In genomic region chr2:1614564-1614963, GRCh38 we compare ENCODE assay signal across 18 cellular contexts.
A peak's percentile ranks its signal among the peaks of the same experiment; 100 is the strongest.
DNase-seq lines count a peak whose midpoint lies in the region; ATAC-seq and TF ChIP-seq lines count a peak whose summit lies in the region.
"Had no signal": no experiment of that assay in that cellular context is flagged by ENCODE, and none has a peak within 500 bp of the region (broad histone marks: within the 10 kb centered on the region; RNA-seq: fewer than 3 reads in every experiment).

No MANE protein-coding gene starts in this region.

- peak overlapping the region; percentile 10 for H3K4me2 ChIP-seq in SU-DHL-6 (ENCODE audit: low read depth, low read length, poor library complexity, severe bottlenecking)
- H3K4me2 ChIP-seq in smooth muscle cell = no peak overlapping the region

- H2AFZ ChIP-seq in SU-DHL-6 (ENCODE audit: low read depth, low read length, severe bottlenecking) (no peak overlapping the region), smooth muscle cell (ENCODE audit: low read depth) (no peak overlapping the region)

- intact Hi-C loops in left ventricle myocardium inferior (cut with micrococcal nuclease) (no loop called here), Right ventricle myocardium superior (cut with DNase I) (no loop called here)

- H3K9me3 ChIP-seq in left ventricle myocardium inferior (replicated peaks) (no peaks in the 10 kb centered on the region), SU-DHL-6 (ENCODE audit: insufficient read depth, low read length) (no peaks in the 10 kb centered on the region), HAP-1 (no peaks in the 10 kb centered on the region), smooth muscle cell (replicated peaks; ENCODE audit: low read depth) (no peaks in the 10 kb centered on the region)
- H3K9me3 ChIP-seq: ascending aorta, thoracic aorta had no signal

- H3K9ac ChIP-seq in SU-DHL-6 (ENCODE audit: low read length) = no peak overlapping the region
- H3K9ac ChIP-seq in smooth muscle cell (ENCODE audit: low read depth) = no peak overlapping the region

- H3K4me3 Mint-ChIP-seq in stimulated activated naive CD8-positive, alpha-beta T cell treated with anti-CD3 and anti-CD28 coated beads, Interleukin-15, Interleukin-2, amounts not matched to agents 100 ng/mL and 50 ng/mL, for 24 hours = peak overlapping the region; percentile 0
- H3K4me3 Mint-ChIP-seq: activated T-helper 17 cell treated with anti-CD3 and anti-CD28 coated beads, Interleukin-2, amount 50 U/mL, for 72 hours; T-helper 1 cell treated with Interleukin-12 subunit alpha and Interleukin-12 subunit beta and Interleukin-4 antibody, amounts not matched to agents 30 μg/mL and 1 μg/mL, for 36 hours had no signal

- H3K27ac Mint-ChIP-seq in stimulated activated naive CD8-positive, alpha-beta T cell treated with anti-CD3 and anti-CD28 coated beads, Interleukin-15, Interleukin-2, amounts not matched to agents 100 ng/mL and 50 ng/mL, for 24 hours = no peak overlapping the region
- H3K27ac Mint-ChIP-seq: activated T-helper 17 cell treated with anti-CD3 and anti-CD28 coated beads, Interleukin-2, amount 50 U/mL, for 72 hours; T-helper 1 cell treated with Interleukin-12 subunit alpha and Interleukin-12 subunit beta and Interleukin-4 antibody, amounts not matched to agents 30 μg/mL and 1 μg/mL, for 36 hours had no signal

- H3K9me3 Mint-ChIP-seq in stimulated activated naive CD8-positive, alpha-beta T cell treated with anti-CD3 and anti-CD28 coated beads, Interleukin-15, Interleukin-2, amounts not matched to agents 100 ng/mL and 50 ng/mL, for 24 hours = no peaks in the 10 kb centered on the region
- H3K9me3 Mint-ChIP-seq: T-helper 1 cell treated with Interleukin-12 subunit alpha and Interleukin-12 subunit beta and Interleukin-4 antibody, amounts not matched to agents 30 μg/mL and 1 μg/mL, for 36 hours had no signal

- no peak for DNase-seq in left ventricle myocardium inferior
- DNase-seq in Right ventricle myocardium superior = no peak
- DNase-seq in HAP-1 (ENCODE audit: low spot score in 2 of 2) = no peak
- DNase-seq in smooth muscle cell (lab: John Stamatoyannopoulos, UW; ENCODE audit: unreplicated experiment) = no peak
- DNase-seq in D341Med (ENCODE audit: low spot score) = no peak
- DNase-seq: dorsolateral prefrontal cortex, NCI-H1092 treated with DMSO at 0.1 percent for 48 hours, NCI-H2227 treated with DMSO at 0.1 percent for 48 hours had no signal

- in situ Hi-C loops in HAP-1 (cut with MboI; ENCODE audit: low sequenced_read_pairs) = no loop called here

- TF ChIP-seq CTCF in left ventricle myocardium inferior (IDR thresholded peaks at IDR 0.05; ENCODE audit: borderline replicate concordance) (no peak), SU-DHL-6 (IDR thresholded peaks at IDR 0.05; ENCODE audit: insufficient read depth, low read length, poor library complexity, severe bottlenecking) (no peak), smooth muscle cell (IDR thresholded peaks at IDR 0.05; ENCODE audit: borderline replicate concordance, insufficient read depth, poor library complexity, severe bottlenecking) (no peak)

- H4K20me1 ChIP-seq in SU-DHL-6 (ENCODE audit: low read depth, low read length) = no peaks in the 10 kb centered on the region
- no peaks in the 10 kb centered on the region for H4K20me1 ChIP-seq in smooth muscle cell (ENCODE audit: low read depth)

- H3F3A ChIP-seq in SU-DHL-6 (ENCODE audit: insufficient read depth) = no peaks in the 10 kb centered on the region
- no peaks in the 10 kb centered on the region for H3F3A ChIP-seq in smooth muscle cell (ENCODE audit: low read depth)

- H3K79me2 ChIP-seq in SU-DHL-6 (ENCODE audit: insufficient read depth, low read length) = no peaks in the 10 kb centered on the region
- H3K79me2 ChIP-seq in smooth muscle cell (ENCODE audit: low read depth) = no peaks in the 10 kb centered on the region

- no peaks in the 10 kb centered on the region for H3K9me2 ChIP-seq in SU-DHL-6 (replicated peaks; ENCODE audit: insufficient read depth, low read length)

- peak overlapping the region; percentile 73 for H3K27ac ChIP-seq in left ventricle myocardium inferior (replicated peaks)
- H3K27ac ChIP-seq in SU-DHL-6 (ENCODE audit: low read depth, low read length) = no peak overlapping the region
- H3K27ac ChIP-seq in smooth muscle cell (ENCODE audit: low read depth) = no peak overlapping the region
- H3K27ac ChIP-seq: ascending aorta, dorsolateral prefrontal cortex, skin epidermis, thoracic aorta had no signal

- H3K27me3 ChIP-seq in left ventricle myocardium inferior (ENCODE audit: low read depth) (no peaks in the 10 kb centered on the region), SU-DHL-6 (ENCODE audit: low read length) (no peaks in the 10 kb centered on the region), HAP-1 (ENCODE audit: low read depth) (no peaks in the 10 kb centered on the region), smooth muscle cell (ENCODE audit: low read depth) (no peaks in the 10 kb centered on the region)
- H3K27me3 ChIP-seq: ascending aorta had no signal

- H3K36me3 Mint-ChIP-seq in stimulated activated naive CD8-positive, alpha-beta T cell treated with anti-CD3 and anti-CD28 coated beads, Interleukin-15, Interleukin-2, amounts not matched to agents 100 ng/mL and 50 ng/mL, for 24 hours (ENCODE audit: low read depth) = no peaks in the 10 kb centered on the region

- peaks cover 14% of the 10 kb centered on the region for H3K4me1 Mint-ChIP-seq in stimulated activated naive CD8-positive, alpha-beta T cell treated with anti-CD3 and anti-CD28 coated beads, Interleukin-15, Interleukin-2, amounts not matched to agents 100 ng/mL and 50 ng/mL, for 24 hours (ENCODE audit: low read depth)
- H3K4me1 Mint-ChIP-seq: activated T-helper 17 cell treated with anti-CD3 and anti-CD28 coated beads, Interleukin-2, amount 50 U/mL, for 72 hours had no signal

- peaks cover 5% of the 10 kb centered on the region for H3K27me3 Mint-ChIP-seq in stimulated activated naive CD8-positive, alpha-beta T cell treated with anti-CD3 and anti-CD28 coated beads, Interleukin-15, Interleukin-2, amounts not matched to agents 100 ng/mL and 50 ng/mL, for 24 hours

- H3K36me3 ChIP-seq in left ventricle myocardium inferior = no peaks in the 10 kb centered on the region
- no peaks in the 10 kb centered on the region for H3K36me3 ChIP-seq in SU-DHL-6 (ENCODE audit: low read length)
- no peaks in the 10 kb centered on the region for H3K36me3 ChIP-seq in HAP-1 (replicated peaks)
- H3K36me3 ChIP-seq in smooth muscle cell (ENCODE audit: low read depth) = no peaks in the 10 kb centered on the region
- H3K36me3 ChIP-seq: ascending aorta, thoracic aorta had no signal

- no peak overlapping the region for H3K4me3 ChIP-seq in left ventricle myocardium inferior
- no peak overlapping the region for H3K4me3 ChIP-seq in SU-DHL-6 (ENCODE audit: insufficient read depth, low read length, poor library complexity, severe bottlenecking)
- H3K4me3 ChIP-seq in HAP-1 = no peak overlapping the region
- H3K4me3 ChIP-seq in smooth muscle cell = no peak overlapping the region
- H3K4me3 ChIP-seq: ascending aorta, dorsolateral prefrontal cortex, lung, skin epidermis, thoracic aorta had no signal

- no peak for ATAC-seq in Right ventricle myocardium superior (ENCODE audit: poor library complexity)
- peak; percentile 63 for ATAC-seq in HG02884 (IDR thresholded peaks at IDR 0.05; ENCODE audit: unreplicated experiment)
- ATAC-seq: activated T-helper 17 cell treated with anti-CD3 and anti-CD28 coated beads, Interleukin-2, amount 50 U/mL, for 72 hours; HepG2 had no signal

- H3K4me1 ChIP-seq in left ventricle myocardium inferior = peaks cover 7% of the 10 kb centered on the region
- no peaks in the 10 kb centered on the region for H3K4me1 ChIP-seq in HAP-1
- peaks cover 15% of the 10 kb centered on the region for H3K4me1 ChIP-seq in smooth muscle cell (ENCODE audit: low read depth)
- H3K4me1 ChIP-seq: ascending aorta had no signal

- 69% methylated on average over 10 of the region's 10 CpGs for WGBS in smooth muscle cell (ENCODE audit: low lambda C conversion rate)
